ENCODE assay signal across 1 cellular context in the genomic region with DNA sequence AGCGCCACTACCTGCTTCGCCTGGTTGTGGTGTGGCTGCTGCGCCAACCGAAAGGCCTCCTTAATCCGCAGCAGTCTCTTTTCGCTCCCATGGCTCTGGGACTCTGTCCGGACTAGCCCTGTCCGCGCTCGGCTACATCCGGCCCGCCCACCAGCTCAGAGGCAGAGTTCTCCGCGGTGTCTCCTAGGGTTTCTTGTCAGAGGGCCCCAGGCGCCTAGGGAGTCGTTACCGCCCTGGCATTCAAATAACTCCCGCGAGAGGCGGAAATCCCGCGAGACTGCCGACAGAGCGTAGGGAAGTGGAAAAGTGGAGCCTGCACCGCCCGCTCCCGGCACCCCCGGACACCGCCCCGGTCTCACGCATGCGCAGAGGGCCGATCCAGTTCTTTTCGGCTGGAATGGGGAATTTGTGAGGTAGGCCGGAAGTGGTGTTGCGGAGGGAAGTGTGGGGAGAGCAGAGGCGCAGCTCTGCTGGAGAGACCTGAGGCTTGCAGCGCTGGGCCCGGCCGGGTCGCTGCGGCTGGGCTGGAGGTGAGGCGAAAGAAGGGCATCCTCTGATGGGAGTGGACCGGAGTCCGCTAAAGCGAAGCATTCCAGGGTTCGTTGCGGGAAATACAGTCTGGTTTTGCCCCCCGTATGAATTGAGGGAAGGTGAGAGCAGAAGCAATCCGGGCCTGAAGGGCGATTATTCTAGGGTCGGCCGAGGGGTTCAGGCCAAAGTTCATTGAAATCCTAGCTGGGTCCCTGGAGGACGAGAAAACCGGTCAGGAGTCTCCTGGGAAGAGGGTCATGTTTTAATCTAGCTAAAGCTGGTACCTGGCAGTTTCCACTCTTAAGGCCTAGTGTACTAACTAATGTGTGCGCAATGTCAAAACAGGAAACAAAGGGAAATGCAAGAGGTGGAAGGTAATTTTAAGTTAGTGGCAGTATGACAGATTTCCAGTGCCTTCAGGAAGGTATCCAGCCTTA.
TF ChIP-seq lines count a peak whose summit lies in the region.

Gene FAM200B, plus strand, starts transcription at position 456 of the 968 bp plus-strand sequence. CDS start 5,151 bp downstream, outside the sequence.

TF ChIP-seq in HepG2, 621 proteins besides CTCF, POLR2A, EP300 and RAD21 (continued from another document and continues in another):
- TF ChIP-seq NFAT5 (CRISPR knock-in tag; IDR thresholded peaks at IDR 0.05) (no peak; the same call in 1 of the 2 replicates), ZNF333 (CRISPR knock-in tag; IDR thresholded peaks at IDR 0.05; ENCODE audit: borderline replicate concordance) (0 out of 2 replicates have a peak, but pooled peaks have one; percentile 32), SALL2 (CRISPR knock-in tag; IDR thresholded peaks at IDR 0.05) (peak; percentile 69), HMG20B (CRISPR knock-in tag; conservative IDR thresholded peaks at IDR 0.05) (no peak; the same call in 1 of the 2 replicates), HOXA5 (CRISPR knock-in tag; IDR thresholded peaks at IDR 0.05) (peak; percentile 24), ZNF546 (CRISPR knock-in tag; conservative IDR thresholded peaks at IDR 0.05) (peak; percentile 96), MED13 (CRISPR knock-in tag; IDR thresholded peaks at IDR 0.05) (no peak; the same call in 1 of the 2 replicates), ZNF232 (CRISPR knock-in tag; IDR thresholded peaks at IDR 0.05; ENCODE audit: borderline replicate concordance) (0 out of 2 replicates have a peak, but pooled peaks have one; percentile 58), PHF8 (CRISPR knock-in tag; IDR thresholded peaks at IDR 0.05) (peak; percentile 98), ZNF441 (CRISPR knock-in tag; IDR thresholded peaks at IDR 0.05; ENCODE audit: borderline replicate concordance) (peak; percentile 90; the same call in 1 of the 2 replicates), ZNF609 (CRISPR knock-in tag; IDR thresholded peaks at IDR 0.05; ENCODE audit: borderline replicate concordance) (peak; percentile 37; the same call in 1 of the 2 replicates), TBL1XR1 (IDR thresholded peaks at IDR 0.05; ENCODE audit: borderline replicate concordance, low read length, partially characterized antibody) (peak; percentile 24), PLSCR1 (CRISPR knock-in tag; IDR thresholded peaks at IDR 0.05; ENCODE audit: borderline replicate concordance) (no peak), ZBTB7A (CRISPR knock-in tag; IDR thresholded peaks at IDR 0.05) (peak; percentile 41; the same call in 1 of the 2 replicates), ZNF800 (CRISPR knock-in tag; IDR thresholded peaks at IDR 0.05) (peak; percentile 81), ZBTB42 (CRISPR knock-in tag; IDR thresholded peaks at IDR 0.05) (peak; percentile 43; the same call in 1 of the 2 replicates), MXI1 (IDR thresholded peaks at IDR 0.05; ENCODE audit: borderline replicate concordance, low read depth, low read length) (peak; percentile 99), ZNF816 (CRISPR knock-in tag; IDR thresholded peaks at IDR 0.05; ENCODE audit: borderline replicate concordance) (peak; percentile 52; the same call in 1 of the 2 replicates), SIX4 (CRISPR knock-in tag; IDR thresholded peaks at IDR 0.05) (0 out of 2 replicates have a peak, but pooled peaks have one; percentile 6), MTERF4 (CRISPR knock-in tag; IDR thresholded peaks at IDR 0.05) (no peak; the same call in 1 of the 2 replicates), ZNF207 (IDR thresholded peaks at IDR 0.05; ENCODE audit: borderline replicate concordance) (no peak), ZNF629 (CRISPR knock-in tag; conservative IDR thresholded peaks at IDR 0.05) (no peak), IRX3 (CRISPR knock-in tag; IDR thresholded peaks at IDR 0.05; ENCODE audit: borderline replicate concordance, low read depth) (0 out of 2 replicates have a peak, but pooled peaks have one; percentile 68), SP4 (CRISPR knock-in tag; IDR thresholded peaks at IDR 0.05) (peak; percentile 63), U2AF1 (optimal IDR thresholded peaks at IDR 0.05; ENCODE audit: low read depth, low read length) (peak; percentile 63), ELF4 (CRISPR knock-in tag; IDR thresholded peaks at IDR 0.05; ENCODE audit: borderline replicate concordance) (peak; percentile 81; the same call in 1 of the 2 replicates), ZNF564 (CRISPR knock-in tag; IDR thresholded peaks at IDR 0.05) (0 out of 2 replicates have a peak, but pooled peaks have one; percentile 43), ZNF580 (CRISPR knock-in tag; IDR thresholded peaks at IDR 0.05; ENCODE audit: borderline replicate concordance, low read depth) (peak; percentile 48; the same call in 1 of the 2 replicates), GLI4 (CRISPR knock-in tag; IDR thresholded peaks at IDR 0.05; ENCODE audit: borderline replicate concordance) (0 out of 2 replicates have a peak, but pooled peaks have one; percentile 28), POGK (CRISPR knock-in tag; conservative IDR thresholded peaks at IDR 0.05) (peak; percentile 94), KLF12 (CRISPR knock-in tag; IDR thresholded peaks at IDR 0.05; ENCODE audit: borderline replicate concordance) (peak; percentile 81), ETV6 (CRISPR knock-in tag; conservative IDR thresholded peaks at IDR 0.05) (no peak), TSC22D2 (CRISPR knock-in tag; IDR thresholded peaks at IDR 0.05; ENCODE audit: borderline replicate concordance) (no peak), SNAI1 (CRISPR knock-in tag; IDR thresholded peaks at IDR 0.05; ENCODE audit: borderline replicate concordance) (peak; percentile 95; the same call in 1 of the 2 replicates), KDM3A (CRISPR knock-in tag; IDR thresholded peaks at IDR 0.05; ENCODE audit: low read depth) (peak; percentile 72; the same call in 1 of the 2 replicates)
- TF ChIP-seq, protein P1, sequence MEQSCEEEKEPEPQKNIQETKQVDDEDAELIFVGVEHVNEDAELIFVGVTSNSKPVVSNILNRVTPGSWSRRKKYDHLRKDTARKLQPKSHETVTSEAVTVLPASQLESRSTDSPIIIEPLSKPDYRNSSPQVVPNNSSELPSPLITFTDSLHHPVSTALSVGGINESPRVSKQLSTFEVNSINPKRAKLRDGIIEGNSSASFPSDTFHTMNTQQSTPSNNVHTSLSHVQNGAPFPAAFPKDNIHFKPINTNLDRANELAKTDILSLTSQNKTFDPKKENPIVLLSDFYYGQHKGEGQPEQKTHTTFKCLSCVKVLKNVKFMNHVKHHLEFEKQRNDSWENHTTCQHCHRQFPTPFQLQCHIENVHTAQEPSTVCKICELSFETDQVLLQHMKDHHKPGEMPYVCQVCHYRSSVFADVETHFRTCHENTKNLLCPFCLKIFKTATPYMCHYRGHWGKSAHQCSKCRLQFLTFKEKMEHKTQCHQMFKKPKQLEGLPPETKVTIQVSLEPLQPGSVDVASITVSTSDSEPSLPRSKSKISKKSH (CRISPR knock-in tag; IDR thresholded peaks at IDR 0.05; ENCODE audit: borderline replicate concordance), result peak; percentile 47; the same call in 1 of the 2 replicates
